Comparison of ENCODE assay signal across 8 cellular contexts in the genomic region with DNA sequence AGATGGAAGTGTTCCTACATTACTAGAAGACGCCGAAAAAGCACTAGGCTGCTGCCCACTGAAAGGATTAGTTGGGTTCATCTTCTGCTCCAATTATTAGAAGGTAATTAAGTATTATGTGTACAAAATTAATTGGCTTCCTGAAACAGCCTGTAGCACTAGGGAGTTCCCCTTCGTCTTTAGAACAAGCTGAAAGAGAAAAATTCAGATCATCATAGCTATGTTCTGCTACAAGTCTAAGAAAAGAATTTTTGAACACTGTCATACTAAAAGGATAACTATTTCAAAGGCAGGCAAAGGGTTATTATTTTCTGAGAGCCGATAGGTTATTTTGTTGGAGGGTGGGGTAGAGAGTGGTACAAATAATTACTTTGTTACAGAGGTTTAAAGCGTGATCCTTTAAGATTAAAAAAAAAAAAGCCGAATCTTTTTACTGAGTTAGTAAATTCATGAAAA. TPM values are rescaled to one million over a fixed set of nuclear protein-coding genes. Genes with fewer than 3 reads are reported as not detected.
DNase-seq lines count a peak whose midpoint lies in the region; ATAC-seq and TF ChIP-seq lines count a peak whose summit lies in the region.

A gene (minus strand): TSS at position 406 of the 456 bp plus-strand sequence. CDS start 325 bp downstream, at position 81.

- no peak for TF ChIP-seq EP300 in transverse colon (IDR thresholded peaks at IDR 0.05; ENCODE audit: low read depth)

- ATAC-seq in central memory CD8-positive, alpha-beta T cell (replicated peaks; ENCODE audit: extremely low read depth, poor library complexity, severe bottlenecking), result no peak
- ATAC-seq in lung (ENCODE audit: insufficient read depth, low FRiP score), result no peak
- ATAC-seq in HG03378 (IDR thresholded peaks at IDR 0.05; ENCODE audit: unreplicated experiment), result no peak

- no peaks in the 10 kb centered on the region for H3K27me3 Mint-ChIP-seq in activated naive CD4-positive, alpha-beta T cell treated with anti-CD3 and anti-CD28 coated beads for 36 hours (ENCODE audit: low read depth)
- no peaks in the 10 kb centered on the region for H3K27me3 Mint-ChIP-seq in central memory CD8-positive, alpha-beta T cell

- H3K36me3 ChIP-seq in lung (ENCODE audit: control insufficient read depth in 2 of 2, insufficient read depth in 2 of 2, low read length in 2 of 2) (peaks cover 2 to 13% of the 10 kb centered on the region in 2 donors), transverse colon (peaks cover 0 to 20% (median 5%) of the 10 kb centered on the region in 4 donors)

- H3K9me3 ChIP-seq in lung (ENCODE audit: control insufficient read depth in 2 of 2, insufficient read depth in 1 of 2, low read length in 1 of 2), result no peaks in the 10 kb centered on the region
- H3K9me3 ChIP-seq in transverse colon, result no peaks in the 10 kb centered on the region

- TF ChIP-seq POLR2A in transverse colon (IDR thresholded peaks at IDR 0.05), result no peak

- in situ Hi-C loops in transverse colon (cut with MboI; ENCODE audit: low pct_ligation_motif_present in 1 of 4, low pct_unique_long_range_greater_than_20kb in 1 of 4, low sequenced_read_pairs in 3 of 4), result no loop called here

- TF ChIP-seq CTCF in lung (IDR thresholded peaks at IDR 0.05; ENCODE audit: control extremely low read depth, extremely low read depth) (no peak), transverse colon (IDR thresholded peaks at IDR 0.05) (no peak)

- CTCF ChIA-PET in activated naive CD4-positive, alpha-beta T cell treated with anti-CD3 and anti-CD28 coated beads for 36 hours (lab: Charles Lee), result interaction anchor here (0.7 to 1.1 kb wide), 2 partner anchors 61 to 142 kb away, joined by 3 read pairs; no protein-coding TSS in a partner anchor

- peaks cover 59% of the 10 kb centered on the region for H3K4me1 Mint-ChIP-seq in activated naive CD4-positive, alpha-beta T cell treated with anti-CD3 and anti-CD28 coated beads for 36 hours (ENCODE audit: low read depth)
- H3K4me1 Mint-ChIP-seq in central memory CD8-positive, alpha-beta T cell, result peaks cover 48% of the 10 kb centered on the region

- peaks cover 23% of the 10 kb centered on the region for H3K36me3 Mint-ChIP-seq in activated naive CD4-positive, alpha-beta T cell treated with anti-CD3 and anti-CD28 coated beads for 36 hours (ENCODE audit: low read depth)
- H3K36me3 Mint-ChIP-seq in central memory CD8-positive, alpha-beta T cell (ENCODE audit: insufficient read depth), result peaks cover 22% of the 10 kb centered on the region

- H3K4me3 ChIP-seq in lung (peak within 1 kb of the TSS; percentile 85), transverse colon (peak within 1 kb of the TSS; percentile 79 to 92 (median 86))

- whole genome bisulfite sequencing in lung, 2 donors, result 32 to 37% methylated on average over 6 of the region's 6 CpGs
- 30 to 36% methylated on average over 6 of the region's 6 CpGs for WGBS in transverse colon (ENCODE audit: low coverage in 1 of 2), 2 donors

- no peak for DNase-seq in activated naive CD4-positive, alpha-beta T cell treated with anti-CD3 and anti-CD28 coated beads for 36 hours
- DNase-seq in activated naive CD4-positive, alpha-beta T cell treated with Interleukin-2 at 50 U/mL for 16 hours, result no peak
- DNase-seq in central memory CD8-positive, alpha-beta T cell (ENCODE audit: low spot score in 2 of 2), result no peak
- DNase-seq in lung (ENCODE audit: low spot score), result no peak
- DNase-seq in transverse colon, result no peak
- no peak for DNase-seq in NAMALWA (ENCODE audit: low spot score)
- DNase-seq in activated effector memory CD4-positive, alpha-beta T cell treated with Interleukin-2 at 50 U/mL for 16 hours, result no peak

- H3K27ac ChIP-seq in lung (ENCODE audit: low read depth in 1 of 2, low read length in 1 of 2) (peak within 1 kb of the TSS; percentile 94 to 96), transverse colon (peak within 1 kb of the TSS; percentile 98 to 99 (median 98))

- H3K27me3 ChIP-seq in lung (ENCODE audit: control insufficient read depth, insufficient read depth) (no peaks in the 10 kb centered on the region), transverse colon (no peaks in the 10 kb centered on the region)

- H3K9me3 Mint-ChIP-seq in activated naive CD4-positive, alpha-beta T cell treated with anti-CD3 and anti-CD28 coated beads for 36 hours, result no peaks in the 10 kb centered on the region
- H3K9me3 Mint-ChIP-seq in central memory CD8-positive, alpha-beta T cell, result no peaks in the 10 kb centered on the region

- peak within 1 kb of the TSS; percentile 98 for H3K4me3 Mint-ChIP-seq in activated naive CD4-positive, alpha-beta T cell treated with anti-CD3 and anti-CD28 coated beads for 36 hours
- H3K4me3 Mint-ChIP-seq in central memory CD8-positive, alpha-beta T cell, result peak within 1 kb of the TSS; percentile 93

- intact Hi-C loops in activated naive CD4-positive, alpha-beta T cell treated with anti-CD3 and anti-CD28 coated beads for 36 hours (cut with micrococcal nuclease), result loop anchor here (1.0 to 5.0 kb wide), 2 partner anchors 138 to 313 kb away; no protein-coding TSS in a partner anchor
- intact Hi-C loops in transverse colon (cut with DNase I; ENCODE audit: low total_unique reads), result no loop called here

- peak within 1 kb of the TSS; percentile 96 for H3K27ac Mint-ChIP-seq in activated naive CD4-positive, alpha-beta T cell treated with anti-CD3 and anti-CD28 coated beads for 36 hours
- H3K27ac Mint-ChIP-seq in central memory CD8-positive, alpha-beta T cell (ENCODE audit: low read depth), result peak within 1 kb of the TSS; percentile 94

- peaks cover 14 to 18% of the 10 kb centered on the region in 2 donors for H3K4me1 ChIP-seq in lung (ENCODE audit: control insufficient read depth in 2 of 2, insufficient read depth in 2 of 2, low read length in 2 of 2)
- peaks cover 24 to 60% (median 55%) of the 10 kb centered on the region in 4 donors for H3K4me1 ChIP-seq in transverse colon

RNA-seq across cellular contexts. Expression of the gene that starts here (rescaled TPM):
- total RNA-seq in activated naive CD4-positive, alpha-beta T cell treated with anti-CD3 and anti-CD28 coated beads for 36 hours, result 10 to 100 TPM; 86.7 to 89.8 TPM
- total RNA-seq in lung (100 to 1,000 TPM; 114 TPM), transverse colon (100 to 1,000 TPM in 3 of 4 donors, 10 to 100 TPM in 1; 87.4 to 348 (median 108) TPM)
- 10 to 100 TPM; 40.7 to 43.8 TPM for polyA plus RNA-seq in lung
